In the genomic region with DNA sequence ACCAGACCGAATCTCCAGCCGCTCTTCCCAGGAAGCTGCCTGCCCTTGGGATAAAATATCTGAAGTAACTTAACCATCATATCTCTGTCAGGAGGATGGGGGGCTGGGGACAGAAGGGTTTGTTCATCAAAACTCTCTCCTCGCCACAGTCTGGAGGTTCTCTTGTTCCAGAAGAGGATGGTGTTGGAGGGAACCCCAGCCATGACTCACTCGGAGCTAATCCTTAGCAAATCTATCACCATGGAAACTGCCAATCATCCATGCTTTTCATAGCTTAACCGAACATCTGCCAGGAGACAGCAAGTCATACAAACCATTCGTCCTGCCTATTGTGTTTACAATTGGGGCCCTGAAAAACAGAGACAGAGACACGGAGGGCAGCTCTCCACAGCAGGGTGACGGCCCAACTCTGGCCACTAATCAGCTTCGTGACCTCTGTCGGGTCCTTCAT, we compare ENCODE assay signal across 1 cellular context.
TF ChIP-seq lines count a peak whose summit lies in the region.

No MANE protein-coding gene starts in this region.

TF ChIP-seq in GM23338, 12 proteins besides CTCF, POLR2A, EP300 and RAD21 (continued from another document):
- TF ChIP-seq, protein P1, sequence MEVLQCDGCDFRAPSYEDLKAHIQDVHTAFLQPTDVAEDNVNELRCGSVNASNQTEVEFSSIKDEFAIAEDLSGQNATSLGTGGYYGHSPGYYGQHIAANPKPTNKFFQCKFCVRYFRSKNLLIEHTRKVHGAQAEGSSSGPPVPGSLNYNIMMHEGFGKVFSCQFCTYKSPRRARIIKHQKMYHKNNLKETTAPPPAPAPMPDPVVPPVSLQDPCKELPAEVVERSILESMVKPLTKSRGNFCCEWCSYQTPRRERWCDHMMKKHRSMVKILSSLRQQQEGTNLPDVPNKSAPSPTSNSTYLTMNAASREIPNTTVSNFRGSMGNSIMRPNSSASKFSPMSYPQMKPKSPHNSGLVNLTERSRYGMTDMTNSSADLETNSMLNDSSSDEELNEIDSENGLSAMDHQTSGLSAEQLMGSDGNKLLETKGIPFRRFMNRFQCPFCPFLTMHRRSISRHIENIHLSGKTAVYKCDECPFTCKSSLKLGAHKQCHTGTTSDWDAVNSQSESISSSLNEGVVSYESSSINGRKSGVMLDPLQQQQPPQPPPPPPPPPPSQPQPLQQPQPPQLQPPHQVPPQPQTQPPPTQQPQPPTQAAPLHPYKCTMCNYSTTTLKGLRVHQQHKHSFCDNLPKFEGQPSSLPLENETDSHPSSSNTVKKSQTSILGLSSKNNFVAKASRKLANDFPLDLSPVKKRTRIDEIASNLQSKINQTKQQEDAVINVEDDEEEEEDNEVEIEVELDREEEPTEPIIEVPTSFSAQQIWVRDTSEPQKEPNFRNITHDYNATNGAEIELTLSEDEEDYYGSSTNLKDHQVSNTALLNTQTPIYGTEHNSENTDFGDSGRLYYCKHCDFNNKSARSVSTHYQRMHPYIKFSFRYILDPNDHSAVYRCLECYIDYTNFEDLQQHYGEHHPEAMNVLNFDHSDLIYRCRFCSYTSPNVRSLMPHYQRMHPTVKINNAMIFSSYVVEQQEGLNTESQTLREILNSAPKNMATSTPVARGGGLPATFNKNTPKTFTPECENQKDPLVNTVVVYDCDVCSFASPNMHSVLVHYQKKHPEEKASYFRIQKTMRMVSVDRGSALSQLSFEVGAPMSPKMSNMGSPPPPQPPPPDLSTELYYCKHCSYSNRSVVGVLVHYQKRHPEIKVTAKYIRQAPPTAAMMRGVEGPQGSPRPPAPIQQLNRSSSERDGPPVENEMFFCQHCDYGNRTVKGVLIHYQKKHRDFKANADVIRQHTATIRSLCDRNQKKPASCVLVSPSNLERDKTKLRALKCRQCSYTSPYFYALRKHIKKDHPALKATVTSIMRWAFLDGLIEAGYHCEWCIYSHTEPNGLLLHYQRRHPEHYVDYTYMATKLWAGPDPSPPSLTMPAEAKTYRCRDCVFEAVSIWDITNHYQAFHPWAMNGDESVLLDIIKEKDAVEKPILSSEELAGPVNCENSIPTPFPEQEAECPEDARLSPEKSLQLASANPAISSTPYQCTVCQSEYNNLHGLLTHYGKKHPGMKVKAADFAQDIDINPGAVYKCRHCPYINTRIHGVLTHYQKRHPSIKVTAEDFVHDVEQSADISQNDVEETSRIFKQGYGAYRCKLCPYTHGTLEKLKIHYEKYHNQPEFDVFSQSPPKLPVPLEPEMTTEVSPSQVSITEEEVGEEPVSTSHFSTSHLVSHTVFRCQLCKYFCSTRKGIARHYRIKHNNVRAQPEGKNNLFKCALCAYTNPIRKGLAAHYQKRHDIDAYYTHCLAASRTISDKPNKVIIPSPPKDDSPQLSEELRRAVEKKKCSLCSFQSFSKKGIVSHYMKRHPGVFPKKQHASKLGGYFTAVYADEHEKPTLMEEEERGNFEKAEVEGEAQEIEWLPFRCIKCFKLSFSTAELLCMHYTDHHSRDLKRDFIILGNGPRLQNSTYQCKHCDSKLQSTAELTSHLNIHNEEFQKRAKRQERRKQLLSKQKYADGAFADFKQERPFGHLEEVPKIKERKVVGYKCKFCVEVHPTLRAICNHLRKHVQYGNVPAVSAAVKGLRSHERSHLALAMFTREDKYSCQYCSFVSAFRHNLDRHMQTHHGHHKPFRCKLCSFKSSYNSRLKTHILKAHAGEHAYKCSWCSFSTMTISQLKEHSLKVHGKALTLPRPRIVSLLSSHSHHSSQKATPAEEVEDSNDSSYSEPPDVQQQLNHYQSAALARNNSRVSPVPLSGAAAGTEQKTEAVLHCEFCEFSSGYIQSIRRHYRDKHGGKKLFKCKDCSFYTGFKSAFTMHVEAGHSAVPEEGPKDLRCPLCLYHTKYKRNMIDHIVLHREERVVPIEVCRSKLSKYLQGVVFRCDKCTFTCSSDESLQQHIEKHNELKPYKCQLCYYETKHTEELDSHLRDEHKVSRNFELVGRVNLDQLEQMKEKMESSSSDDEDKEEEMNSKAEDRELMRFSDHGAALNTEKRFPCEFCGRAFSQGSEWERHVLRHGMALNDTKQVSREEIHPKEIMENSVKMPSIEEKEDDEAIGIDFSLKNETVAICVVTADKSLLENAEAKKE (CRISPR knock-in tag; IDR thresholded peaks at IDR 0.05): no peak
